8 cellular contexts compared by ENCODE assay signal in the genomic region with DNA sequence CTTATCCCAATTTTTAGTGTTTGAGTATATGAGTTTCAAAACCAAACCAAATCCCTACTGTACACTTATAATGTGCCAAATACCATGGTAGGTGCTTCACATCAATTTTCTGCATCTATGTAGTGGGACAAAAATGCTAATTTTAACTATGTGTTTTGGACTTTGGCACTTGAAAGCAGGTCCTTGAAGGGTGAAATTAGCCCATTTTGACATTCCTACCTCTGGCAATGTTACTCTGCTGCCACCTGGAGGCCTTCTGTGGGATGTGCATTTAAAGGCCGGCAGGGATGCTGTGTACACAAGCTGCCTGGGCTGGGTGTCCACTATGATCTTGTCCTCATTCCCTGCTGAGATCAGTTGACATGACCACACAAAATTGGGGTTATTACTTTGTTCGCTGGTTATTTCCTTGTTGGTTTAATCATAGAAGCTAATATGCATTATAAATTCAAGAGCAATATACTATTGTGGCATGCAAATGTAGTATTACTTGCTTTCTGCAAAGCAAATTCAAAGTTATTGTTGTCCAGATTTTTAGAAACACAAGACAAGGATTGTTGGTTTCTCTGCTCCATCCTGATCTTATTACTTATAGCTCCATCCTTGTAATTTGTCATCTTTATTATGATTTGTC.
DNase-seq lines count a peak whose midpoint lies in the region; ATAC-seq lines count a peak whose summit lies in the region.

No MANE protein-coding gene starts in this region.

- no peaks in the 10 kb centered on the region for H3K4me1 Mint-ChIP-seq in memory B cell

- no peaks in the 10 kb centered on the region for H3K36me3 Mint-ChIP-seq in memory B cell

- peaks cover 15% of the 10 kb centered on the region for H3K27me3 Mint-ChIP-seq in memory B cell

- in situ Hi-C loops in G401 (cut with HindIII; ENCODE audit: low sequenced_read_pairs), result no loop called here

- no peak overlapping the region for H3K4me3 Mint-ChIP-seq in memory B cell

- peak; percentile 59 for ATAC-seq in HG02678 (IDR thresholded peaks at IDR 0.05; ENCODE audit: unreplicated experiment)
- ATAC-seq in memory B cell (ENCODE audit: low read depth), result peak; percentile 62
- ATAC-seq in GM19455 (IDR thresholded peaks at IDR 0.05; ENCODE audit: unreplicated experiment), result no peak

- H3K27ac Mint-ChIP-seq in memory B cell, result no peak overlapping the region

- DNase-seq in G401 (ENCODE audit: low spot score) (peak; percentile 75), NCI-H446 treated with DMSO at 0.1 percent for 48 hours (lab: John Stamatoyannopoulos, UW) (peak; percentile 34), ecto neural progenitor cell (ENCODE audit: low spot score) (peak; percentile 75), memory B cell (ENCODE audit: low spot score in 2 of 2) (peak; percentile 40 to 53)
- DNase-seq in activated CD4-positive, alpha-beta T cell treated with anti-CD3 and anti-CD28 coated beads, Interleukin-2, amount 50 U/mL, for 4 hours, result peak; percentile 29 to 57
- peak; percentile 22 to 24 for DNase-seq in stimulated activated CD8-positive, alpha-beta memory T cell treated with anti-CD3 and anti-CD28 coated beads, Interleukin-2, amount 100 ng/mL, for 1 hour (ENCODE audit: low read depth in 2 of 2)

- H3K9me3 Mint-ChIP-seq in memory B cell, result no peaks in the 10 kb centered on the region

Comparison
In these comparisons a context has a peak if more than half of its experiments do, and no peak if none do; other contexts are left out.
1. DNase-seq: peak in every context shown above with its lines; median percentile 75 in G401; 75 in ecto neural progenitor cell; 46 in memory B cell; 43 in activated CD4-positive, alpha-beta T cell treated with anti-CD3 and anti-CD28 coated beads, Interleukin-2, amount 50 U/mL, for 4 hours; 34 in NCI-H446 treated with DMSO at 0.1 percent for 48 hours; 23 in stimulated activated CD8-positive, alpha-beta memory T cell treated with anti-CD3 and anti-CD28 coated beads, Interleukin-2, amount 100 ng/mL, for 1 hour.